Comparison of ENCODE assay signal across 8 cellular contexts in the genomic region with DNA sequence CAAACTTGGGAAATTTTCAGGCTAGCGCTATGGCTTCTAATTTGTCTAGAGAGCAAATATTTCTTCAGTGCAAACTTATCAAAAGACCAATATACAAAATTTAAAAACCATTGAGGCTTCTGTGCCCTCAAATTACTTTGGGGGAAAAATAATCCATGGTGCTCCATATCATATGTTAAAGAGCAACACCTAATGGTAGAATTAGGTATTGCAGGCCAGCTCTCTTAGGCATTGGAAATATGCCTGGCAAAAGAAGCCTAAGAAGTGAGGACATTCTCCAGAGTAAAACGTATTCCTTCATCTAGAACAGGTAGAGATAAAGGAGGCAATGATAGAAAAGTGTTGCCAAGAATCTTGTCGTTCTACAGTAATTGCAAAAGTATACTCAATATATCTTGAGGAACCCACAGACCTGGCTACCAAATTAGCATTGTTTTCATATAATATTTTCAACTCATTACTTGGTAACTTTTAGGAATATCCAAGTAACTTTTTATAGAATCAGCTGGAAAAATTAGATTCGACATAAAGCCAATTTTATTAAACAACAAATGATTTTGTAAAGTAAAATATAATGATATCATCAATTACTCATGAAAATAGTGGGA.
DNase-seq lines count a peak whose midpoint lies in the region; ATAC-seq and TF ChIP-seq lines count a peak whose summit lies in the region.

No MANE protein-coding gene starts in this region.

- H3K27ac Mint-ChIP-seq in T-cell: no peak overlapping the region

- DNase-seq in AG04449 (ENCODE audit: low read depth, low spot score) (no peak), RPMI8226 (peak; percentile 49), iPS DF 6.9 (ENCODE audit: low read depth, low spot score) (peak; percentile 25), LoVo (ENCODE audit: low spot score) (no peak), T-cell (no peak)

- no peaks in the 10 kb centered on the region for H3K36me3 ChIP-seq in iPS DF 6.9 (ENCODE audit: control insufficient read depth, insufficient read depth, low read length)

- POLR2A ChIA-PET in AG04449 (lab: Yijun Ruan, JAX): no interaction called here
- POLR2A ChIA-PET in T-cell (lab: Charles Lee): no interaction called here

- no peak overlapping the region for H3K4me3 Mint-ChIP-seq in T-cell

- WGBS in iPS DF 6.9 (ENCODE audit: insufficient coverage, insufficient read length): no CpG with 5 or more reads among the region's 4 CpGs

- peak; percentile 34 for TF ChIP-seq CTCF in AG04449 (IDR thresholded peaks at IDR 0.05; ENCODE audit: insufficient read depth, low read length, missing control alignments)
- TF ChIP-seq CTCF in GM12874 (IDR thresholded peaks at IDR 0.05; ENCODE audit: insufficient read depth, low read depth, low read length): peak; percentile 63; the same call in 1 of the 2 replicates

- no peak overlapping the region for H3K4me3 ChIP-seq in AG04449 (ENCODE audit: low read depth, low read length)
- no peak overlapping the region for H3K4me3 ChIP-seq in iPS DF 6.9 (ENCODE audit: low read length)

- CTCF ChIA-PET in AG04449 (lab: Yijun Ruan, JAX): interaction anchor here (0.6 kb wide), 1 partner anchor 672 kb away, joined by 3 read pairs; no protein-coding TSS in a partner anchor
- CTCF ChIA-PET in T-cell (lab: Charles Lee): interaction anchor here (0.7 to 0.9 kb wide), 3 partner anchors 43 to 295 kb away, joined by 3 to 4 read pairs (median 3); no protein-coding TSS in a partner anchor

- no peak overlapping the region for H3K27ac ChIP-seq in iPS DF 6.9 (ENCODE audit: low read length)

- H3K27me3 ChIP-seq in iPS DF 6.9 (ENCODE audit: control insufficient read depth, insufficient read depth, low read length): no peaks in the 10 kb centered on the region

- no peaks in the 10 kb centered on the region for H3K4me1 ChIP-seq in iPS DF 6.9 (ENCODE audit: control insufficient read depth, insufficient read depth, low read length)

- peaks cover 0 to 3% (median 0%) of the 10 kb centered on the region in 3 donors for H3K9me3 Mint-ChIP-seq in T-cell

- H3K27me3 Mint-ChIP-seq in T-cell: peaks cover 0 to 3% of the 10 kb centered on the region in 2 donors

- no peaks in the 10 kb centered on the region for H3K9me3 ChIP-seq in iPS DF 6.9 (ENCODE audit: control insufficient read depth, insufficient read depth, low read length)

- ATAC-seq in GM19328 (IDR thresholded peaks at IDR 0.05; ENCODE audit: unreplicated experiment) (no peak), T-cell (replicated peaks in 1 of 4) (no peak), GM21576 (IDR thresholded peaks at IDR 0.05; ENCODE audit: unreplicated experiment) (no peak)

- H3K4me1 Mint-ChIP-seq in T-cell: peaks cover 0 to 6% (median 2%) of the 10 kb centered on the region in 3 donors

- H3K36me3 Mint-ChIP-seq in T-cell: no peaks in the 10 kb centered on the region

Comparison
In these comparisons a context has a peak if more than half of its experiments do, and no peak if none do; other contexts are left out.
1. DNase-seq: peak in RPMI8226 (single experiment) and iPS DF 6.9 (single experiment); none in AG04449 (single experiment), LoVo (single experiment) and T-cell (0 of 34).